In the genomic region with DNA sequence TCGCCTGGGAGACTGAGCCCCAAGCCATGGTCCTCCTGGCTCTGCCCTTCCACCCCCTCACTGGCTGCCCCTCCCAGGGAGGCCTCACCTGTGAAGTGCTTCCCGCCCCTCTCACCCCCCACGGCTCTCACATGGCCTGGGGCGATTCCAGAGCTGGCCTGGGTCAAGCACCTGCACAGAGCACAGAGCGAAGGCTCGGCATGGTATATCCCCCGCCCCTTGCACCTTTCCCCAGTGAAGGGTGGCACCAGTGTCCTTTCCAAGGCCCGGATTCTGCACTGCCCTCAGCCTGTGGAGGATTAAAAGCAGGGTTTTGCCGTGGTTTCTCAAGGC, we compare ENCODE assay signal across 24 cellular contexts. TPM values are rescaled to one million over a fixed set of nuclear protein-coding genes. Genes with fewer than 3 reads are reported as not detected.
DNase-seq lines count a peak whose midpoint lies in the region; ATAC-seq, FAIRE-seq and TF ChIP-seq lines count a peak whose summit lies in the region.
"Had no signal": no experiment of that assay in that cellular context is flagged by ENCODE, and none has a peak within 500 bp of the region (broad histone marks: within the 10 kb centered on the region; RNA-seq: fewer than 3 reads in every experiment).

No MANE protein-coding gene starts in this region.

- no peaks in the 10 kb centered on the region for H3K36me3 Mint-ChIP-seq in type B pancreatic cell
- H3K36me3 Mint-ChIP-seq: stimulated activated effector memory CD8-positive, alpha-beta T cell treated with anti-CD3 and anti-CD28 coated beads, Interleukin-12 subunit alpha, Interleukin-12 subunit beta, amount 100 ng/mL, for 72 hours had no signal

- H3K9me3 Mint-ChIP-seq in type B pancreatic cell, result no peaks in the 10 kb centered on the region
- H3K9me3 Mint-ChIP-seq: CD4-positive, alpha-beta T cell; stimulated activated effector memory CD8-positive, alpha-beta T cell treated with anti-CD3 and anti-CD28 coated beads, Interleukin-12 subunit alpha, Interleukin-12 subunit beta, amount 100 ng/mL, for 72 hours had no signal

- H3K9me2 ChIP-seq in OCI-LY7 (ENCODE audit: insufficient read depth, low read length), result no peaks in the 10 kb centered on the region

- H3K27ac Mint-ChIP-seq in type B pancreatic cell, result no peak overlapping the region
- H3K27ac Mint-ChIP-seq: CD4-positive, alpha-beta T cell; stimulated activated effector memory CD8-positive, alpha-beta T cell treated with anti-CD3 and anti-CD28 coated beads, Interleukin-12 subunit alpha, Interleukin-12 subunit beta, amount 100 ng/mL, for 72 hours had no signal

- peak overlapping the region; percentile 70 for H3K4me3 Mint-ChIP-seq in type B pancreatic cell
- H3K4me3 Mint-ChIP-seq: activated CD8-positive, alpha-beta T cell treated with anti-CD3 and anti-CD28 coated beads, Interleukin-2, amount 10 ng/mL, durations not matched to agents 7 days and 5 days; CD4-positive, alpha-beta T cell; stimulated activated effector memory CD8-positive, alpha-beta T cell treated with anti-CD3 and anti-CD28 coated beads, Interleukin-12 subunit alpha, Interleukin-12 subunit beta, amount 100 ng/mL, for 72 hours had no signal

- H3K27ac ChIP-seq in RWPE2 (ENCODE audit: poor library complexity, severe bottlenecking) (peak overlapping the region; percentile 4), kidney (ENCODE audit: low read depth in 2 of 2, low read length in 2 of 2) (peak overlapping the region; percentile 14 to 43), OCI-LY7 (ENCODE audit: low read depth, low read length, poor library complexity, severe bottlenecking) (no peak overlapping the region)
- H3K27ac ChIP-seq: cardiac muscle cell, ovary, right atrium auricular region, thoracic aorta had no signal

- intact Hi-C loops in kidney (cut with DNase I), result loop anchor here (10.0 kb wide), 1 partner anchor 1092 kb away; no protein-coding TSS in a partner anchor
- intact Hi-C loops in mucosa of descending colon (cut with DNase I, micrococcal nuclease), result no loop called here
- intact Hi-C loops in OCI-LY7 (cut with micrococcal nuclease; ENCODE audit: unreplicated experiment), result loop anchor here (5.0 to 10.0 kb wide), 2 partner anchors 741 to 1092 kb away; no protein-coding TSS in a partner anchor

- ATAC-seq in RWPE2 (ENCODE audit: low read depth) (no peak), HG03565 (IDR thresholded peaks at IDR 0.05; ENCODE audit: unreplicated experiment) (no peak), mucosa of descending colon (no peak)

- no peak overlapping the region for H2AFZ ChIP-seq in OCI-LY7 (ENCODE audit: low read length)

- H3K4me1 ChIP-seq in RWPE2 (ENCODE audit: insufficient read depth, poor library complexity, severe bottlenecking) (peaks cover 21% of the 10 kb centered on the region), kidney (ENCODE audit: control insufficient read depth in 1 of 2, insufficient read depth in 1 of 2, low read depth in 1 of 2, low read length in 2 of 2) (peaks cover 5 to 11% of the 10 kb centered on the region in 2 donors), mucosa of descending colon (ENCODE audit: low read depth) (no peaks in the 10 kb centered on the region), OCI-LY7 (ENCODE audit: insufficient read depth, low read length, poor library complexity, severe bottlenecking) (peaks cover 27% of the 10 kb centered on the region)

- FAIRE-seq in kidney (lab: Jason Lieb, UNC), result no peak
- FAIRE-seq: endometrium, GM18507, HTR-8/SVneo, TTC549 had no signal

- DNase-seq in H7, result peak; percentile 70
- DNase-seq in RWPE2 (ENCODE audit: low spot score), result no peak
- no peak for DNase-seq in kidney
- DNase-seq in type B pancreatic cell (ENCODE audit: extremely low spot score, unreplicated experiment), result no peak
- no peak for DNase-seq in mucosa of descending colon
- DNase-seq in OCI-LY7 (ENCODE audit: low spot score), result no peak
- DNase-seq: cortex of kidney, DMS 273 treated with DMSO at 0.1 percent for 48 hours, NCI-H1436 treated with DMSO at 0.1 percent for 48 hours, NCI-H2107 had no signal

- peaks cover 51% of the 10 kb centered on the region for H3K27me3 ChIP-seq in H7 (ENCODE audit: control insufficient read depth, insufficient read depth, low read length)
- no peaks in the 10 kb centered on the region for H3K27me3 ChIP-seq in RWPE2 (ENCODE audit: insufficient read depth, poor library complexity, severe bottlenecking)
- H3K27me3 ChIP-seq: ovary had no signal

- H3K4me2 ChIP-seq in OCI-LY7 (ENCODE audit: low read length), result no peak overlapping the region

- no TSS peak for BruUV-seq in OCI-LY7 (replicated peaks; lab: Mats Ljungman, UMichigan)

- CTCF ChIA-PET in OCI-LY7 (lab: Charles Lee; ENCODE audit: unreplicated experiment), result no interaction called here

- no peak overlapping the region for H3K9ac ChIP-seq in kidney (ENCODE audit: low read length in 2 of 2)

- no peaks in the 10 kb centered on the region for H3K79me2 ChIP-seq in OCI-LY7 (ENCODE audit: insufficient read depth, low read depth, low read length)

- H3K4me3 ChIP-seq in H7 (ENCODE audit: insufficient read depth, low read depth, low read length) (no peak overlapping the region), RWPE2 (ENCODE audit: severe bottlenecking) (no peak overlapping the region), kidney (ENCODE audit: low read length in 2 of 2) (no peak overlapping the region), mucosa of descending colon (no peak overlapping the region), OCI-LY7 (ENCODE audit: low read depth, low read length, poor library complexity, severe bottlenecking) (no peak overlapping the region)
- H3K4me3 ChIP-seq: cardiac muscle cell, ovary, right atrium auricular region had no signal

- H3K4me1 Mint-ChIP-seq in type B pancreatic cell (ENCODE audit: unreplicated experiment), result peaks cover 15% of the 10 kb centered on the region
- H3K4me1 Mint-ChIP-seq: stimulated activated effector memory CD8-positive, alpha-beta T cell treated with anti-CD3 and anti-CD28 coated beads, Interleukin-12 subunit alpha, Interleukin-12 subunit beta, amount 100 ng/mL, for 72 hours had no signal

- H3K27me3 Mint-ChIP-seq in type B pancreatic cell, result peaks cover 33% of the 10 kb centered on the region

- H3K36me3 ChIP-seq in H7 (replicated peaks; ENCODE audit: control insufficient read depth, insufficient read depth, low read length), result no peaks in the 10 kb centered on the region
- H3K36me3 ChIP-seq in RWPE2 (ENCODE audit: low read depth), result no peaks in the 10 kb centered on the region
- no peaks in the 10 kb centered on the region for H3K36me3 ChIP-seq in kidney (ENCODE audit: control insufficient read depth in 1 of 2, insufficient read depth in 2 of 2, low read length in 2 of 2)
- no peaks in the 10 kb centered on the region for H3K36me3 ChIP-seq in mucosa of descending colon (ENCODE audit: low read depth)
- no peaks in the 10 kb centered on the region for H3K36me3 ChIP-seq in OCI-LY7 (ENCODE audit: insufficient read depth, low read length)
- H3K36me3 ChIP-seq: cardiac muscle cell, ovary, right atrium auricular region, thoracic aorta had no signal

- no peak for TF ChIP-seq CTCF in RWPE2 (IDR thresholded peaks at IDR 0.05; ENCODE audit: poor library complexity, severe bottlenecking)
- no peak for TF ChIP-seq CTCF in kidney (IDR thresholded peaks at IDR 0.05; ENCODE audit: borderline replicate concordance, extremely low read depth, insufficient read depth)
- no peak for TF ChIP-seq CTCF in type B pancreatic cell (conservative IDR thresholded peaks at IDR 0.05)
- no peak for TF ChIP-seq CTCF in mucosa of descending colon (IDR thresholded peaks at IDR 0.05)
- TF ChIP-seq CTCF in OCI-LY7 (conservative IDR thresholded peaks at IDR 0.05; ENCODE audit: low read length), result no peak

- H4K20me1 ChIP-seq in OCI-LY7 (ENCODE audit: insufficient read depth, low read length), result no peaks in the 10 kb centered on the region

- POLR2A ChIA-PET in OCI-LY7 (lab: Charles Lee), result no interaction called here

- no peaks in the 10 kb centered on the region for H3K9me3 ChIP-seq in RWPE2 (ENCODE audit: severe bottlenecking)
- H3K9me3 ChIP-seq in kidney (ENCODE audit: control insufficient read depth in 1 of 2, low read length in 2 of 2), result no peaks in the 10 kb centered on the region
- no peaks in the 10 kb centered on the region for H3K9me3 ChIP-seq in mucosa of descending colon
- H3K9me3 ChIP-seq in OCI-LY7 (ENCODE audit: low read length), result no peaks in the 10 kb centered on the region
- H3K9me3 ChIP-seq: ovary, right atrium auricular region, thoracic aorta had no signal

RNA-seq across cellular contexts. Expression of a gene that starts 1.1 kb away (rescaled TPM):
- 13.2 and 15.1 TPM in 2 replicates for total RNA-seq in H7 (2014; rRNA removed; shearing (Covaris generic))
- total RNA-seq in kidney, result 5.5 TPM
- 2.7 TPM for polyA plus RNA-seq in kidney (ENCODE audit: insufficient read depth, low read depth, low replicate concordance)
- total RNA-seq in type B pancreatic cell (ENCODE audit: low replicate concordance), result 4.8 and 9.5 TPM in 2 replicates
- 1 to 10 TPM in 1 of 3 donors, under 1 TPM in 2; 0.09 to 1.1 (median 0.17) TPM for total RNA-seq in mucosa of descending colon
- not detected in 2 replicates for total RNA-seq in OCI-LY7 (2014; rRNA removed; shearing (Covaris generic))
- not detected in 2 replicates for total RNA-seq in OCI-LY7 (2022)
- total RNA-seq: activated CD8-positive, alpha-beta T cell treated with anti-CD3 and anti-CD28 coated beads, Interleukin-2, amount 10 ng/mL, durations not matched to agents 7 days and 5 days; cardiac muscle cell; fibroblast of lung; PC-3 had no signal
- polyA plus RNA-seq: cardiac muscle cell had no signal

Comparison
In these comparisons a context has a peak if more than half of its experiments do, and no peak if none do; other contexts are left out.
1. intact Hi-C loops: an anchor here in kidney (10.0 kb wide) and OCI-LY7 (5.0 to 10.0 kb wide); none called in mucosa of descending colon.